In genomic region chr16:85912271-85912974, GRCh38 we compare ENCODE assay signal across 16 cellular contexts. TPM values are rescaled to one million over a fixed set of nuclear protein-coding genes. Genes with fewer than 3 reads are reported as not detected.
A peak's percentile ranks its signal among the peaks of the same experiment; 100 is the strongest.
DNase-seq lines count a peak whose midpoint lies in the region; ATAC-seq and TF ChIP-seq lines count a peak whose summit lies in the region.
"Had no signal": no experiment of that assay in that cellular context is flagged by ENCODE, and none has a peak within 500 bp of the region (broad histone marks: within the 10 kb centered on the region; RNA-seq: fewer than 3 reads in every experiment).

No MANE protein-coding gene starts in this region.

- H3K36me3 ChIP-seq in left ventricle myocardium inferior: no peaks in the 10 kb centered on the region

- no peaks in the 10 kb centered on the region; the same call in 1 of the 2 replicates for H3K9me3 ChIP-seq in AG04450 (ENCODE audit: control insufficient read depth, insufficient read depth, low read length)
- no peaks in the 10 kb centered on the region for H3K9me3 ChIP-seq in left ventricle myocardium inferior (replicated peaks)

- peak overlapping the region; percentile 74 for H3K27ac Mint-ChIP-seq in dendritic cell treated with granulocyte-macrophage colony-stimulating factor and Interleukin-4, amounts not matched to agents 40 ng/mL and 50 ng/mL, for 4 days
- H3K27ac Mint-ChIP-seq in natural killer cell treated with Interleukin-12 subunit alpha and Interleukin-12 subunit beta and Interleukin-15 and Interleukin-18, amount 100 ng/mL, for 72 hours: peak overlapping the region; percentile 71 to 95

- peaks cover 92% of the 10 kb centered on the region for H3K4me1 Mint-ChIP-seq in dendritic cell treated with granulocyte-macrophage colony-stimulating factor and Interleukin-4, amounts not matched to agents 40 ng/mL and 50 ng/mL, for 4 days (ENCODE audit: low read depth)
- peaks cover 53 to 69% of the 10 kb centered on the region in 2 donors for H3K4me1 Mint-ChIP-seq in natural killer cell treated with Interleukin-12 subunit alpha and Interleukin-12 subunit beta and Interleukin-15 and Interleukin-18, amount 100 ng/mL, for 72 hours (ENCODE audit: low read depth in 2 of 2)

- peaks cover 49% of the 10 kb centered on the region for H3K27me3 ChIP-seq in AG04450 (ENCODE audit: control insufficient read depth, insufficient read depth, low read length)
- H3K27me3 ChIP-seq in left ventricle myocardium inferior (ENCODE audit: low read depth): no peaks in the 10 kb centered on the region

- intact Hi-C loops in dendritic cell treated with granulocyte-macrophage colony-stimulating factor and Interleukin-4, amounts not matched to agents 40 ng/mL and 50 ng/mL, for 4 days (cut with micrococcal nuclease): no loop called here
- intact Hi-C loops in left ventricle myocardium inferior (cut with micrococcal nuclease): no loop called here

- POLR2A ChIA-PET in AG04450 (lab: Yijun Ruan, JAX): interaction anchor here (0.5 to 0.9 kb wide), 3 partner anchors 11 to 37 kb away, joined by 3 to 4 read pairs (median 4); no protein-coding TSS in a partner anchor

- peak overlapping the region; percentile 26 for H3K4me3 Mint-ChIP-seq in dendritic cell treated with granulocyte-macrophage colony-stimulating factor and Interleukin-4, amounts not matched to agents 40 ng/mL and 50 ng/mL, for 4 days
- peak overlapping the region; percentile 40 for H3K4me3 Mint-ChIP-seq in natural killer cell treated with Interleukin-12 subunit alpha and Interleukin-12 subunit beta and Interleukin-15 and Interleukin-18, amount 100 ng/mL, for 72 hours

- H3K36me3 Mint-ChIP-seq in dendritic cell treated with granulocyte-macrophage colony-stimulating factor and Interleukin-4, amounts not matched to agents 40 ng/mL and 50 ng/mL, for 4 days (ENCODE audit: low read depth): peaks cover 97% of the 10 kb centered on the region
- peaks cover 37% of the 10 kb centered on the region for H3K36me3 Mint-ChIP-seq in natural killer cell treated with Interleukin-12 subunit alpha and Interleukin-12 subunit beta and Interleukin-15 and Interleukin-18, amount 100 ng/mL, for 72 hours

- no peak overlapping the region for H3K27ac ChIP-seq in AG04450 (ENCODE audit: low read depth, low read length)
- H3K27ac ChIP-seq in left ventricle myocardium inferior (replicated peaks): no peak overlapping the region
- H3K27ac ChIP-seq: C4-2B, RWPE1 had no signal

- DNase-seq in AG04450 (ENCODE audit: low read depth, low spot score) (peak; percentile 15), NCI-H226 (peak; percentile 86), superior temporal gyrus (ENCODE audit: extremely low spot score) (no peak), dermis blood vessel endothelial cell (no peak), left ventricle myocardium inferior (no peak)
- peak; percentile 6 for DNase-seq in natural killer cell treated with Interleukin-12 subunit alpha and Interleukin-12 subunit beta and Interleukin-15 and Interleukin-18, amount 100 ng/mL, for 72 hours (ENCODE audit: low spot score)
- DNase-seq: effector CD4-positive, alpha-beta T cell; GOT3; NCI-H2171 treated with DMSO at 0.1 percent for 48 hours; stimulated activated CD4-positive, alpha-beta T cell treated with anti-CD3 and anti-CD28 coated beads, Interleukin-2, amount 100 ng/mL, for 24 hours had no signal

- peaks cover 15% of the 10 kb centered on the region for H3K4me1 ChIP-seq in left ventricle myocardium inferior

- TF ChIP-seq CTCF in AG04450 (IDR thresholded peaks at IDR 0.05; ENCODE audit: low read depth, low read length) (no peak), left ventricle myocardium inferior (IDR thresholded peaks at IDR 0.05; ENCODE audit: borderline replicate concordance) (no peak)

- CTCF ChIA-PET in AG04450 (lab: Charles Lee): interaction anchor here (0.7 to 1.6 kb wide), 2 partner anchors 91 to 93 kb away, joined by 4 to 5 read pairs; no protein-coding TSS in a partner anchor

- H3K27me3 Mint-ChIP-seq in dendritic cell treated with granulocyte-macrophage colony-stimulating factor and Interleukin-4, amounts not matched to agents 40 ng/mL and 50 ng/mL, for 4 days: no peaks in the 10 kb centered on the region
- no peaks in the 10 kb centered on the region for H3K27me3 Mint-ChIP-seq in natural killer cell treated with Interleukin-12 subunit alpha and Interleukin-12 subunit beta and Interleukin-15 and Interleukin-18, amount 100 ng/mL, for 72 hours

- H3K4me3 ChIP-seq in AG04450 (ENCODE audit: low read depth, low read length): no peak overlapping the region
- no peak overlapping the region for H3K4me3 ChIP-seq in left ventricle myocardium inferior

- H3K9me3 Mint-ChIP-seq in dendritic cell treated with granulocyte-macrophage colony-stimulating factor and Interleukin-4, amounts not matched to agents 40 ng/mL and 50 ng/mL, for 4 days: no peaks in the 10 kb centered on the region
- no peaks in the 10 kb centered on the region for H3K9me3 Mint-ChIP-seq in natural killer cell treated with Interleukin-12 subunit alpha and Interleukin-12 subunit beta and Interleukin-15 and Interleukin-18, amount 100 ng/mL, for 72 hours

- no peak for ATAC-seq in natural killer cell treated with Interleukin-12 subunit alpha and Interleukin-12 subunit beta and Interleukin-15 and Interleukin-18, amount 100 ng/mL, for 72 hours
- no peak for ATAC-seq in HG03280 (IDR thresholded peaks at IDR 0.05; ENCODE audit: unreplicated experiment)
- ATAC-seq: activated CD4-positive, CD25-positive, alpha-beta regulatory T cell treated with anti-CD3 and anti-CD28 coated beads, Interleukin-2, amount 50 U/mL, for 24 hours had no signal

RNA-seq across cellular contexts. Expression of gene IRF8, which starts 13.5 kb away (rescaled TPM):
- polyA plus RNA-seq in AG04450 (2011; rRNA removed): not detected in 2 replicates
- not detected in 2 replicates for polyA minus RNA-seq in AG04450 (2011; rRNA and poly(A)+ RNA removed)
- total RNA-seq in natural killer cell treated with Interleukin-12 subunit alpha and Interleukin-12 subunit beta and Interleukin-15 and Interleukin-18, amount 100 ng/mL, for 72 hours: 100 to 1,000 TPM; 198 to 510 TPM
- 2.4 and 25.9 TPM in 2 replicates for total RNA-seq in dermis blood vessel endothelial cell
- total RNA-seq in left ventricle myocardium inferior: 2.7 TPM
- polyA plus RNA-seq: neural cell had no signal

Comparison
In these comparisons a context has a peak if more than half of its experiments do, and no peak if none do; other contexts are left out.
1. DNase-seq: peak in AG04450 (single experiment), NCI-H226 (single experiment) and natural killer cell treated with Interleukin-12 subunit alpha and Interleukin-12 subunit beta and Interleukin-15 and Interleukin-18, amount 100 ng/mL, for 72 hours (single experiment); none in superior temporal gyrus (single experiment), dermis blood vessel endothelial cell (single experiment) and left ventricle myocardium inferior (single experiment).